ENCODE assay signal across 20 cellular contexts in the genomic region with DNA sequence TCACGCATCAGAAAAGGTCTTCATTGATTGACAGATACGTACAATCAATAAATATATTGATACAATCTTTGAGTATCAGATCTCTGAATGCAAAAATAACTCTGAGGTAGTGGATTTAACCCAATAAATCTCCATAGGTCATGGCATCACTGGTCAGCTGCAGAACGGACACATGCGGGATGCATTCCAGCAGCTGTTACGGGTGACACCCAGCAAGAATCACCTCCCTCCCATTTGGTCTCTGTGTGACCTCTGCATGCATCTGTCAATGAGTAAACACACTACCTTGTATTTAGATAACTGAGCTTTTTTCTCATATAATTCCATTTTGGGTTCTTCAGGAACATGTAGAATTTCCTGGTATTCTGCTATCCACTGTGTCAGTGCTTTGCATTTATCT.
DNase-seq lines count a peak whose midpoint lies in the region; ATAC-seq and TF ChIP-seq lines count a peak whose summit lies in the region.
"Had no signal": no experiment of that assay in that cellular context is flagged by ENCODE, and none has a peak within 500 bp of the region (broad histone marks: within the 10 kb centered on the region; RNA-seq: fewer than 3 reads in every experiment).

No MANE protein-coding gene starts in this region.

- H3K27me3 ChIP-seq in heart left ventricle (no peaks in the 10 kb centered on the region), right cardiac atrium (ENCODE audit: control insufficient read depth, insufficient read depth) (no peaks in the 10 kb centered on the region), thoracic aorta (replicated peaks; ENCODE audit: insufficient read depth) (no peaks in the 10 kb centered on the region)
- H3K27me3 ChIP-seq: BLaER1 treated with 17β-estradiol and CSF1 and Interleukin-3, amounts not matched to agents 10 nM and 100 nM; SJSA1 had no signal

- H3K4me1 ChIP-seq in heart left ventricle (peaks cover 0 to 37% (median 11%) of the 10 kb centered on the region in 12 donors), right cardiac atrium (ENCODE audit: control insufficient read depth, insufficient read depth, low read length) (peaks cover 4% of the 10 kb centered on the region), thoracic aorta (ENCODE audit: control insufficient read depth in 1 of 2, low read depth in 2 of 2) (peaks cover 6 to 17% of the 10 kb centered on the region in 2 donors)
- H3K4me1 ChIP-seq: BLaER1 treated with 17β-estradiol and CSF1 and Interleukin-3, amounts not matched to agents 10 nM and 100 nM; SJSA1 had no signal

- 59 to 76% (median 70%) methylated on average over 5 of the region's 5 CpGs for WGBS in heart left ventricle, 4 donors
- WGBS in right cardiac atrium, result 74% methylated on average over 5 of the region's 5 CpGs

- no peak overlapping the region for H3K4me3 ChIP-seq in heart left ventricle
- no peak overlapping the region for H3K4me3 ChIP-seq in right cardiac atrium (ENCODE audit: low read length)
- no peak overlapping the region for H3K4me3 ChIP-seq in thoracic aorta
- H3K4me3 ChIP-seq: BLaER1 treated with 17β-estradiol and CSF1 and Interleukin-3, amounts not matched to agents 10 nM and 100 nM; SJSA1 had no signal

- no peak for TF ChIP-seq POLR2A in heart left ventricle (IDR thresholded peaks at IDR 0.05)

- TF ChIP-seq CTCF in heart left ventricle (IDR thresholded peaks at IDR 0.05), result no peak
- no peak for TF ChIP-seq CTCF in thoracic aorta (IDR thresholded peaks at IDR 0.05)

- DNase-seq in LHCN-M2 (ENCODE audit: low read depth), result peak; percentile 10
- DNase-seq in heart left ventricle, result no peak
- no peak for DNase-seq in right cardiac atrium
- no peak for DNase-seq in thoracic aorta (ENCODE audit: low spot score)
- DNase-seq in GDM1 (lab: John Stamatoyannopoulos, UW), result no peak
- DNase-seq in activated CD8-positive, alpha-beta memory T cell treated with anti-CD3 and anti-CD28 coated beads, Interleukin-2, amount 50 U/mL, for 4 hours, result no peak
- no peak for DNase-seq in UCSD-AML1 (lab: John Stamatoyannopoulos, UW; ENCODE audit: unreplicated experiment)
- DNase-seq: CD4-positive, alpha-beta T cell; GOT3; HCEC 1CT; KBM-7; MM.1S; NCI-H2029; NCI-H446 treated with DMSO at 0.1 percent for 48 hours; NCI-H526; NCI-H82; NK-92 treated with Interleukin-12 subunit alpha and Interleukin-12 subunit beta, amount 100 ng/mL, for 24 hours; PC-3 had no signal

- peaks cover 0 to 99% (median 81%) of the 10 kb centered on the region in 9 donors for H3K36me3 ChIP-seq in heart left ventricle
- peaks cover 58% of the 10 kb centered on the region for H3K36me3 ChIP-seq in thoracic aorta
- H3K36me3 ChIP-seq: BLaER1 treated with 17β-estradiol and CSF1 and Interleukin-3, amounts not matched to agents 10 nM and 100 nM had no signal

- H3K9me3 ChIP-seq in heart left ventricle, result no peaks in the 10 kb centered on the region
- H3K9me3 ChIP-seq in right cardiac atrium (ENCODE audit: control insufficient read depth, low read length), result no peaks in the 10 kb centered on the region
- no peaks in the 10 kb centered on the region for H3K9me3 ChIP-seq in thoracic aorta
- H3K9me3 ChIP-seq: BLaER1 treated with 17β-estradiol and CSF1 and Interleukin-3, amounts not matched to agents 10 nM and 100 nM; SJSA1 had no signal

- H3K27ac ChIP-seq in heart left ventricle (peak overlapping the region in 10 of 12 donors; percentile 17 to 71 (median 60)), right cardiac atrium (ENCODE audit: low read length) (peak overlapping the region; percentile 64), thoracic aorta (peak overlapping the region; percentile 19 to 25)
- H3K27ac ChIP-seq: BLaER1 treated with 17β-estradiol and CSF1 and Interleukin-3, amounts not matched to agents 10 nM and 100 nM; SJSA1 had no signal

- intact Hi-C loops in heart left ventricle (cut with DNase I), result no loop called here
- intact Hi-C loops in right cardiac atrium (cut with DNase I), result no loop called here

- ATAC-seq in heart left ventricle (peak in 3 of 4 donors; percentile 37 to 44 (median 38)), right cardiac atrium (peak; percentile 50 to 62), thoracic aorta (ENCODE audit: insufficient number of reproducible peaks, low FRiP score, low read depth) (no peak)
- ATAC-seq: PC-3 had no signal
